ENCODE assay signal across 8 cellular contexts in genomic region chrX:103464774-103465117, GRCh38. TPM values are rescaled to one million over a fixed set of nuclear protein-coding genes. Genes with fewer than 3 reads are reported as not detected.
DNase-seq lines count a peak whose midpoint lies in the region; ATAC-seq and TF ChIP-seq lines count a peak whose summit lies in the region.

No MANE protein-coding gene starts in this region.

- DNase-seq in GM13976 (ENCODE audit: low spot score) (peak; percentile 32), NCI-H2107 (lab: John Stamatoyannopoulos, UW) (peak; percentile 45), activated B cell treated with CpG ODN at 0.5 μM for 24 hours (peak; percentile 26), left lobe of liver (ENCODE audit: low spot score) (peak; percentile 55)
- peak; percentile 69 for DNase-seq in central memory CD4-positive, alpha-beta T cell
- DNase-seq in stimulated activated CD4-positive, alpha-beta T cell treated with anti-CD3 and anti-CD28 coated beads, Interleukin-4, amount 100 ng/mL, for 24 hours: peak; percentile 78

- POLR2A ChIA-PET in activated B cell treated with CpG ODN at 0.5 μM for 24 hours (lab: Charles Lee): no interaction called here

- peak; percentile 80 for ATAC-seq in HG02970 (IDR thresholded peaks at IDR 0.05; ENCODE audit: low FRiP score, unreplicated experiment)
- ATAC-seq in activated B cell treated with CpG ODN at 0.5 μM for 24 hours (ENCODE audit: low read depth): peak; percentile 87
- ATAC-seq in left lobe of liver: peak; percentile 97

- peaks cover 10% of the 10 kb centered on the region for H3K4me1 Mint-ChIP-seq in activated B cell treated with CpG ODN at 0.5 μM for 24 hours

- intact Hi-C loops in activated B cell treated with CpG ODN at 0.5 μM for 24 hours (cut with micrococcal nuclease): loop anchor here (1.0 to 2.0 kb wide), 4 partner anchors 60 to 514 kb away; no protein-coding TSS in a partner anchor

- in situ Hi-C loops in GM13976 (cut with MboI; ENCODE audit: low sequenced_read_pairs, unreplicated experiment): loop anchor here (25.0 kb wide), 1 partner anchor 252 kb away; the partner anchor contains the start of gene BEX4

- peak overlapping the region; percentile 79 for H3K4me3 Mint-ChIP-seq in activated B cell treated with CpG ODN at 0.5 μM for 24 hours

- no peaks in the 10 kb centered on the region for H3K9me3 Mint-ChIP-seq in activated B cell treated with CpG ODN at 0.5 μM for 24 hours

- H3K27ac ChIP-seq in 22Rv1: no peak overlapping the region

- no peak overlapping the region for H3K27ac Mint-ChIP-seq in activated B cell treated with CpG ODN at 0.5 μM for 24 hours

- H3K27me3 Mint-ChIP-seq in activated B cell treated with CpG ODN at 0.5 μM for 24 hours: no peaks in the 10 kb centered on the region

- CTCF ChIA-PET in activated B cell treated with CpG ODN at 0.5 μM for 24 hours (lab: Charles Lee): interaction anchor here (3.0 kb wide), 1 partner anchor 253 kb away, joined by 19 read pairs; no protein-coding TSS in a partner anchor

- H3K36me3 Mint-ChIP-seq in activated B cell treated with CpG ODN at 0.5 μM for 24 hours (ENCODE audit: low read depth): no peaks in the 10 kb centered on the region

- TF ChIP-seq CTCF in 22Rv1 (IDR thresholded peaks at IDR 0.05) (peak; percentile 65), GM13976 (IDR thresholded peaks at IDR 0.05; ENCODE audit: borderline replicate concordance, control extremely low read depth, extremely low read depth, insufficient read depth, missing control alignments) (peak; percentile 74), activated B cell treated with CpG ODN at 0.5 μM for 24 hours (IDR thresholded peaks at IDR 0.05) (no peak)

RNA-seq across cellular contexts. Expression of gene RAB40A, which starts 54.5 kb away (rescaled TPM):
- total RNA-seq in activated B cell treated with CpG ODN at 0.5 μM for 24 hours (0.11 and 0.12 TPM in 2 replicates), left lobe of liver (0.25 TPM)

Comparison
In these comparisons a context has a peak if more than half of its experiments do, and no peak if none do; other contexts are left out.
1. DNase-seq: peak in every context shown above with its lines; median percentile 78 in stimulated activated CD4-positive, alpha-beta T cell treated with anti-CD3 and anti-CD28 coated beads, Interleukin-4, amount 100 ng/mL, for 24 hours; 69 in central memory CD4-positive, alpha-beta T cell; 55 in left lobe of liver; 45 in NCI-H2107; 32 in GM13976; 26 in activated B cell treated with CpG ODN at 0.5 μM for 24 hours.